In the genomic region with DNA sequence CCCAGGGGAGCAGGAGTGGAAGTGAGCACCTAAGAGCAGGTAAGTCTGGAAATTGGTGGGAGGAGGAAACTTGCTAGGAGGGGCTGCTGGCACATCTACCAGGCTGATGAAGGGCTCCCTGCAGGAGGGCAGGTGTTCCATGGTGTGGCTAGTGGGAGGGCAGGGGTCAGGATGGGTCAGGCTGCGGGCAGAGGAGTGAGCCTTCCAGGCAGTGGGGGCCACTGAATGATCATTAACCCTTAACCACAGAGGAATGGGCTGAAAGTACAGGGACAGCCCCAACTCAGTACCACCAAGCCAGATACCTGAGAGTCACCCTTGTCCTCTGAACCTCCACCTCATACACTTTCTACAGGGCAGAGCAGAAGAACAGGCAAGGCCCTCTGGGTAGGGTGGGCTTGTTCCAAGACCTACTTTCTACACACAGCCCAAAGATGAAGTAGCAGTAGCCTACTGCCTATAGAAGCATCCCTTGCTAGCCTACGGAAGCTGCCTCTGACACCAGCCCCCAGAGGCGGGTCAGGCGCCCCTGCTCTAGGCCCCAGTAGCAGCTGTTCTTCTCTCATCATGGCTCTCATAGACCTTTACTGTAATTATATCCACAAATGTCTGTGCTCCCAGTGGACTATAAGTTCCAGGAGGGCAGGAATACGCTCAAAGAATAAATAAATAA, we compare ENCODE assay signal across 20 cellular contexts. TPM values are rescaled to one million over a fixed set of nuclear protein-coding genes. Genes with fewer than 3 reads are reported as not detected.
DNase-seq lines count a peak whose midpoint lies in the region; FAIRE-seq and TF ChIP-seq lines count a peak whose summit lies in the region.
"Had no signal": no experiment of that assay in that cellular context is flagged by ENCODE, and none has a peak within 500 bp of the region (broad histone marks: within the 10 kb centered on the region; RNA-seq: fewer than 3 reads in every experiment).

No MANE protein-coding gene starts in this region.

- intact Hi-C loops in kidney (cut with DNase I) (no loop called here), spleen (cut with DNase I; ENCODE audit: low total_unique reads) (no loop called here)

- peak; percentile 10 for DNase-seq in D341Med (ENCODE audit: low spot score)
- DNase-seq in H7, result peak; percentile 12
- DNase-seq in kidney, result peak; percentile 48
- peak; percentile 58 for DNase-seq in spleen
- no peak for DNase-seq in NCI-H446 treated with DMSO at 0.1 percent for 48 hours (lab: John Stamatoyannopoulos, UW)
- DNase-seq in NCI-H1930 (lab: John Stamatoyannopoulos, UW), result no peak
- no peak for DNase-seq in ureter (ENCODE audit: low spot score)
- DNase-seq: ACHN, AML-193, DMS79 treated with DMSO at 0.1 percent for 48 hours, H9, Karpas-422, MG63, NCI-H1048, NCI-H1436 treated with DMSO at 0.1 percent for 48 hours, NCI-H2029 treated with DMSO at 0.1 percent for 48 hours, NCI-H774, OCI-M1, SHP77 had no signal

- WGBS in spleen, 5 donors, result 81 to 95% (median 85%) methylated on average over 5 of the region's 5 CpGs

- no peaks in the 10 kb centered on the region for H3K9me3 ChIP-seq in kidney (ENCODE audit: control insufficient read depth in 1 of 2, low read length in 2 of 2)
- no peaks in the 10 kb centered on the region for H3K9me3 ChIP-seq in spleen
- H3K9me3 ChIP-seq: MG63 had no signal

- H3K9ac ChIP-seq in kidney (ENCODE audit: low read length in 2 of 2), result no peak overlapping the region

- H3K27me3 ChIP-seq in H7 (ENCODE audit: control insufficient read depth, insufficient read depth, low read length) (peaks cover 28% of the 10 kb centered on the region), spleen (replicated peaks in 1 of 7) (peaks cover 0 to 37% (median 22%) of the 10 kb centered on the region in 7 donors)

- no peak overlapping the region for H3K4me3 ChIP-seq in H7 (ENCODE audit: insufficient read depth, low read depth, low read length)
- no peak overlapping the region for H3K4me3 ChIP-seq in kidney (ENCODE audit: low read length in 2 of 2)
- no peak overlapping the region for H3K4me3 ChIP-seq in spleen
- H3K4me3 ChIP-seq: MG63 had no signal

- H3K36me3 ChIP-seq in H7 (replicated peaks; ENCODE audit: control insufficient read depth, insufficient read depth, low read length) (no peaks in the 10 kb centered on the region), kidney (ENCODE audit: control insufficient read depth in 1 of 2, insufficient read depth in 2 of 2, low read length in 2 of 2) (no peaks in the 10 kb centered on the region), spleen (no peaks in the 10 kb centered on the region)
- H3K36me3 ChIP-seq: MG63 had no signal

- no peak for FAIRE-seq in kidney (lab: Jason Lieb, UNC)

- H3K27ac ChIP-seq in kidney (ENCODE audit: low read depth in 2 of 2, low read length in 2 of 2) (no peak overlapping the region), spleen (no peak overlapping the region)
- H3K27ac ChIP-seq: C4-2B had no signal

- TF ChIP-seq CTCF in kidney (IDR thresholded peaks at IDR 0.05; ENCODE audit: borderline replicate concordance, extremely low read depth, insufficient read depth) (no peak), spleen (IDR thresholded peaks at IDR 0.05 in 8 of 11, conservative IDR thresholded peaks at IDR 0.05 in 3 of 11) (no peak)

- no peak for TF ChIP-seq POLR2A in spleen (IDR thresholded peaks at IDR 0.05)

- H3K4me1 ChIP-seq in kidney (ENCODE audit: control insufficient read depth in 1 of 2, insufficient read depth in 1 of 2, low read depth in 1 of 2, low read length in 2 of 2), result peaks cover 0 to 7% of the 10 kb centered on the region in 2 donors
- H3K4me1 ChIP-seq in spleen, result peaks cover 0 to 46% (median 27%) of the 10 kb centered on the region in 6 donors

RNA-seq across cellular contexts. Expression of a gene that starts 4.6 kb away (rescaled TPM):
- total RNA-seq in H7 (2014; rRNA removed; shearing (Covaris generic)), result 1.2 and 2.4 TPM in 2 replicates
- 17.7 TPM for total RNA-seq in kidney
- polyA plus RNA-seq in kidney (ENCODE audit: insufficient read depth, low read depth, low replicate concordance), result 6.6 TPM
- 10 to 100 TPM in 2 of 7 donors, 1 to 10 TPM in 5; 6.1 to 20.4 (median 9.7) TPM for total RNA-seq in spleen
- polyA plus RNA-seq in spleen, result 1 to 10 TPM; 1.3 to 8.3 (median 6.7) TPM
- 8.2 TPM for total RNA-seq in ureter

Comparison
In these comparisons a context has a peak if more than half of its experiments do, and no peak if none do; other contexts are left out.
1. DNase-seq: peak in D341Med (single experiment), H7 (single experiment), kidney (single experiment) and spleen (single experiment); none in NCI-H446 treated with DMSO at 0.1 percent for 48 hours (single experiment), NCI-H1930 (0 of 2) and ureter (single experiment).